17 cellular contexts compared by ENCODE assay signal in genomic region chr1:208510192-208510952, GRCh38.
DNase-seq lines count a peak whose midpoint lies in the region; ATAC-seq and TF ChIP-seq lines count a peak whose summit lies in the region.
"Had no signal": no experiment of that assay in that cellular context is flagged by ENCODE, and none has a peak within 500 bp of the region (broad histone marks: within the 10 kb centered on the region; RNA-seq: fewer than 3 reads in every experiment).

No MANE protein-coding gene starts in this region.

- DNase-seq in AG10803 (ENCODE audit: low read depth) (peak; percentile 85), MG63 (peak; percentile 11), dedifferentiated amniotic fluid mesenchymal stem cell (ENCODE audit: extremely low spot score) (peak; percentile 86), lung (ENCODE audit: low spot score) (peak; percentile 39), NCI-H345 (lab: John Stamatoyannopoulos, UW) (no peak), GM10248 (ENCODE audit: extremely low spot score) (no peak)
- no peak for DNase-seq in activated CD8-positive, alpha-beta memory T cell treated with anti-CD3 and anti-CD28 coated beads, Interleukin-2, amount 10 ng/mL, durations not matched to agents 7 days and 5 days
- DNase-seq: activated CD4-positive, CD25-positive, alpha-beta regulatory T cell; activated naive CD8-positive, alpha-beta T cell treated with anti-CD3 and anti-CD28 coated beads for 36 hours; colonic mucosa; DMS53; NCI-H1048; NCI-H2227 treated with DMSO at 0.1 percent for 48 hours; stimulated activated CD4-positive, alpha-beta T cell treated with anti-CD3 and anti-CD28 coated beads, Interleukin-15, amount 100 ng/mL, for 24 hours; testis had no signal

- no peak overlapping the region for H3K27ac Mint-ChIP-seq in activated CD8-positive, alpha-beta memory T cell treated with anti-CD3 and anti-CD28 coated beads, Interleukin-2, amount 10 ng/mL, durations not matched to agents 7 days and 5 days
- H3K27ac Mint-ChIP-seq: activated naive CD8-positive, alpha-beta T cell treated with anti-CD3 and anti-CD28 coated beads for 36 hours; B cell had no signal

- no peaks in the 10 kb centered on the region for H3K9me3 ChIP-seq in MG63
- no peaks in the 10 kb centered on the region for H3K9me3 ChIP-seq in lung (ENCODE audit: control insufficient read depth in 2 of 2, insufficient read depth in 1 of 2, low read length in 1 of 2)
- H3K9me3 ChIP-seq: colonic mucosa, testis had no signal

- no peaks in the 10 kb centered on the region for H3K4me1 Mint-ChIP-seq in activated CD8-positive, alpha-beta memory T cell treated with anti-CD3 and anti-CD28 coated beads, Interleukin-2, amount 10 ng/mL, durations not matched to agents 7 days and 5 days
- H3K4me1 Mint-ChIP-seq: activated naive CD8-positive, alpha-beta T cell treated with anti-CD3 and anti-CD28 coated beads for 36 hours; B cell had no signal

- CTCF ChIA-PET in activated CD8-positive, alpha-beta memory T cell treated with anti-CD3 and anti-CD28 coated beads, Interleukin-2, amount 10 ng/mL, durations not matched to agents 7 days and 5 days (lab: Charles Lee): no interaction called here
- CTCF ChIA-PET in GM10248 (lab: Yijun Ruan, JAX): interaction anchor here (1.5 kb wide), 1 partner anchor 18 kb away, joined by 3 read pairs; no protein-coding TSS in a partner anchor

- TF ChIP-seq CTCF in AG10803 (conservative IDR thresholded peaks at IDR 0.05; ENCODE audit: low read length): no peak
- TF ChIP-seq CTCF in lung (IDR thresholded peaks at IDR 0.05; ENCODE audit: control extremely low read depth, extremely low read depth): no peak
- TF ChIP-seq CTCF in GM10248 (IDR thresholded peaks at IDR 0.05; ENCODE audit: control extremely low read depth, extremely low read depth, low read depth, missing control alignments): no peak

- 71 to 75% methylated on average over 5 of the region's 5 CpGs for WGBS in lung, 2 donors

- H3K27me3 Mint-ChIP-seq in activated CD8-positive, alpha-beta memory T cell treated with anti-CD3 and anti-CD28 coated beads, Interleukin-2, amount 10 ng/mL, durations not matched to agents 7 days and 5 days: peaks cover 2% of the 10 kb centered on the region
- H3K27me3 Mint-ChIP-seq: B cell had no signal

- peak overlapping the region in 1 of 2 donors; percentile 41 for H3K27ac ChIP-seq in lung (ENCODE audit: low read depth in 1 of 2, low read length in 1 of 2)
- H3K27ac ChIP-seq: colonic mucosa, testis had no signal

- no peaks in the 10 kb centered on the region for H3K36me3 Mint-ChIP-seq in activated CD8-positive, alpha-beta memory T cell treated with anti-CD3 and anti-CD28 coated beads, Interleukin-2, amount 10 ng/mL, durations not matched to agents 7 days and 5 days
- H3K36me3 Mint-ChIP-seq: activated naive CD8-positive, alpha-beta T cell treated with anti-CD3 and anti-CD28 coated beads for 36 hours had no signal

- POLR2A ChIA-PET in GM10248 (lab: Yijun Ruan, JAX): no interaction called here

- H3K27me3 ChIP-seq in MG63 (no peaks in the 10 kb centered on the region), lung (ENCODE audit: control insufficient read depth, insufficient read depth) (no peaks in the 10 kb centered on the region)
- H3K27me3 ChIP-seq: colonic mucosa, testis had no signal

- no peaks in the 10 kb centered on the region for H3K9me3 Mint-ChIP-seq in activated CD8-positive, alpha-beta memory T cell treated with anti-CD3 and anti-CD28 coated beads, Interleukin-2, amount 10 ng/mL, durations not matched to agents 7 days and 5 days (ENCODE audit: low read depth)
- H3K9me3 Mint-ChIP-seq: activated naive CD8-positive, alpha-beta T cell treated with anti-CD3 and anti-CD28 coated beads for 36 hours had no signal

- H3K36me3 ChIP-seq in MG63 (no peaks in the 10 kb centered on the region), lung (ENCODE audit: control insufficient read depth in 2 of 2, insufficient read depth in 2 of 2, low read length in 2 of 2) (no peaks in the 10 kb centered on the region)
- H3K36me3 ChIP-seq: colonic mucosa had no signal

- no peak overlapping the region for H3K4me3 ChIP-seq in AG10803 (ENCODE audit: low read length)
- H3K4me3 ChIP-seq in MG63: no peak overlapping the region
- H3K4me3 ChIP-seq in lung: no peak overlapping the region
- H3K4me3 ChIP-seq: colonic mucosa, testis had no signal

- no peaks in the 10 kb centered on the region for H3K4me1 ChIP-seq in lung (ENCODE audit: control insufficient read depth in 2 of 2, insufficient read depth in 2 of 2, low read length in 2 of 2)
- H3K4me1 ChIP-seq: colonic mucosa, testis had no signal

- H3K4me3 Mint-ChIP-seq in activated CD8-positive, alpha-beta memory T cell treated with anti-CD3 and anti-CD28 coated beads, Interleukin-2, amount 10 ng/mL, durations not matched to agents 7 days and 5 days: no peak overlapping the region
- H3K4me3 Mint-ChIP-seq: activated naive CD8-positive, alpha-beta T cell treated with anti-CD3 and anti-CD28 coated beads for 36 hours; B cell had no signal

- peak; percentile 69 for ATAC-seq in lung (ENCODE audit: insufficient read depth, low FRiP score)
- no peak for ATAC-seq in GM19397 (IDR thresholded peaks at IDR 0.05; ENCODE audit: unreplicated experiment)
- no peak for ATAC-seq in activated CD8-positive, alpha-beta memory T cell treated with anti-CD3 and anti-CD28 coated beads, Interleukin-2, amount 10 ng/mL, durations not matched to agents 7 days and 5 days

Comparison
In these comparisons a context has a peak if more than half of its experiments do, and no peak if none do; other contexts are left out.
1. DNase-seq: peak in AG10803 (single experiment), MG63 (single experiment), dedifferentiated amniotic fluid mesenchymal stem cell (single experiment) and lung (single experiment); none in NCI-H345 (single experiment), activated CD8-positive, alpha-beta memory T cell treated with anti-CD3 and anti-CD28 coated beads, Interleukin-2, amount 10 ng/mL, durations not matched to agents 7 days and 5 days (single experiment) and GM10248 (single experiment).